13 cellular contexts compared by ENCODE assay signal in genomic region chr19:40341601-40342482, GRCh38. TPM values are rescaled to one million over a fixed set of nuclear protein-coding genes. Genes with fewer than 3 reads are reported as not detected.
DNase-seq lines count a peak whose midpoint lies in the region; ATAC-seq and TF ChIP-seq lines count a peak whose summit lies in the region.
"Had no signal": no experiment of that assay in that cellular context is flagged by ENCODE, and none has a peak within 500 bp of the region (broad histone marks: within the 10 kb centered on the region; RNA-seq: fewer than 3 reads in every experiment).

No MANE protein-coding gene starts in this region.

- WGBS in GM23248 (ENCODE audit: low coverage in 1 of 2, low lambda C conversion rate in 2 of 2, missing lambda C conversion rate in 2 of 2), 2 experiments, result 25 to 35% methylated on average over 9 of the region's 9 CpGs
- 79% methylated on average over 9 of the region's 9 CpGs for WGBS in smooth muscle cell (ENCODE audit: low lambda C conversion rate)

- H3K4me1 ChIP-seq in GM23248 (ENCODE audit: insufficient read depth) (peaks cover 9% of the 10 kb centered on the region; the same call in 1 of the 2 replicates), smooth muscle cell (ENCODE audit: low read depth) (no peaks in the 10 kb centered on the region)

- TF ChIP-seq CTCF in smooth muscle cell (IDR thresholded peaks at IDR 0.05; ENCODE audit: borderline replicate concordance, insufficient read depth, poor library complexity, severe bottlenecking), result no peak

- peaks cover 14% of the 10 kb centered on the region; the same call in 1 of the 2 replicates for H3F3A ChIP-seq in GM23248 (ENCODE audit: insufficient read depth)
- no peaks in the 10 kb centered on the region for H3F3A ChIP-seq in smooth muscle cell (ENCODE audit: low read depth)

- H3K27ac ChIP-seq in GM23248 (peak overlapping the region; percentile 75), smooth muscle cell (ENCODE audit: low read depth) (peak overlapping the region; percentile 47)

- in situ Hi-C loops in GM23248 (cut with MboI), result no loop called here

- ATAC-seq in central memory CD8-positive, alpha-beta T cell (replicated peaks; ENCODE audit: extremely low read depth, poor library complexity, severe bottlenecking), result no peak
- no peak for ATAC-seq in HG03442 (IDR thresholded peaks at IDR 0.05; ENCODE audit: unreplicated experiment)

- H3K36me3 Mint-ChIP-seq in central memory CD8-positive, alpha-beta T cell (ENCODE audit: insufficient read depth), result peaks cover 10% of the 10 kb centered on the region

- H3K4me2 ChIP-seq in GM23248 (ENCODE audit: unreplicated experiment) (peak overlapping the region; percentile 32), smooth muscle cell (no peak overlapping the region)
- H3K4me2 ChIP-seq: SK-N-SH had no signal

- H3K4me3 ChIP-seq in GM23248 (no peak overlapping the region), smooth muscle cell (no peak overlapping the region)

- H3K4me1 Mint-ChIP-seq in central memory CD8-positive, alpha-beta T cell, result peaks cover 19% of the 10 kb centered on the region

- H3K9me3 ChIP-seq in GM23248 (ENCODE audit: low read depth), result no peaks in the 10 kb centered on the region
- H3K9me3 ChIP-seq in smooth muscle cell (replicated peaks; ENCODE audit: low read depth), result no peaks in the 10 kb centered on the region
- H3K9me3 ChIP-seq: SK-N-SH had no signal

- no peaks in the 10 kb centered on the region for H3K9me2 ChIP-seq in GM23248 (ENCODE audit: insufficient read depth)
- H3K9me2 ChIP-seq: SK-N-SH had no signal

- peaks cover 89% of the 10 kb centered on the region for H3K79me2 ChIP-seq in GM23248 (ENCODE audit: insufficient read depth)
- peaks cover 54% of the 10 kb centered on the region for H3K79me2 ChIP-seq in smooth muscle cell (ENCODE audit: low read depth)

- H3K27ac Mint-ChIP-seq in central memory CD8-positive, alpha-beta T cell (ENCODE audit: low read depth), result peak overlapping the region; percentile 62
- H3K27ac Mint-ChIP-seq: activated naive CD4-positive, alpha-beta T cell treated with anti-CD3 and anti-CD28 coated beads, Interleukin-2, amount 50 U/mL, for 24 hours had no signal

- H3K27me3 Mint-ChIP-seq in central memory CD8-positive, alpha-beta T cell, result no peaks in the 10 kb centered on the region
- H3K27me3 Mint-ChIP-seq: activated naive CD4-positive, alpha-beta T cell treated with anti-CD3 and anti-CD28 coated beads, Interleukin-2, amount 50 U/mL, for 24 hours; CD4-positive, CD25-positive, alpha-beta regulatory T cell had no signal

- H3K27me3 ChIP-seq in GM23248 (replicated peaks; ENCODE audit: insufficient read depth), result no peaks in the 10 kb centered on the region
- H3K27me3 ChIP-seq in smooth muscle cell (ENCODE audit: low read depth), result no peaks in the 10 kb centered on the region

- peak; percentile 57 for DNase-seq in GM23248
- no peak for DNase-seq in central memory CD8-positive, alpha-beta T cell (ENCODE audit: low spot score in 2 of 2)
- peak; percentile 83 for DNase-seq in islet precursor cell
- no peak for DNase-seq in smooth muscle cell (lab: John Stamatoyannopoulos, UW; ENCODE audit: unreplicated experiment)
- no peak for DNase-seq in LoVo (ENCODE audit: low spot score)
- no peak for DNase-seq in central memory CD4-positive, alpha-beta T cell
- DNase-seq in activated effector memory CD4-positive, alpha-beta T cell treated with anti-CD3 and anti-CD28 coated beads, Interleukin-2, amount 50 U/mL, for 16 hours, result no peak
- DNase-seq: activated CD4-positive, alpha-beta T cell treated with anti-CD3 and anti-CD28 coated beads, Interleukin-2, amount 50 U/mL, for 1 hour; CD4-positive, CD25-positive, alpha-beta regulatory T cell; NCI-H526; SK-N-SH had no signal

- H3K9ac ChIP-seq in GM23248 (peak overlapping the region; percentile 64), smooth muscle cell (ENCODE audit: low read depth) (no peak overlapping the region)
- H3K9ac ChIP-seq: SK-N-SH had no signal

- H4K20me1 ChIP-seq in GM23248 (ENCODE audit: insufficient read depth), result no peaks in the 10 kb centered on the region
- H4K20me1 ChIP-seq in smooth muscle cell (ENCODE audit: low read depth), result peaks cover 13% of the 10 kb centered on the region

- H3K9me3 Mint-ChIP-seq in central memory CD8-positive, alpha-beta T cell, result no peaks in the 10 kb centered on the region
- H3K9me3 Mint-ChIP-seq: activated naive CD4-positive, alpha-beta T cell treated with anti-CD3 and anti-CD28 coated beads, Interleukin-2, amount 50 U/mL, for 24 hours; CD4-positive, CD25-positive, alpha-beta regulatory T cell had no signal

- H2AFZ ChIP-seq in GM23248, result peak overlapping the region; percentile 51
- H2AFZ ChIP-seq in smooth muscle cell (ENCODE audit: low read depth), result no peak overlapping the region

- H3K4me3 Mint-ChIP-seq in central memory CD8-positive, alpha-beta T cell, result no peak overlapping the region
- H3K4me3 Mint-ChIP-seq: activated naive CD4-positive, alpha-beta T cell treated with anti-CD3 and anti-CD28 coated beads, Interleukin-2, amount 50 U/mL, for 24 hours had no signal

- H3K36me3 ChIP-seq in GM23248 (ENCODE audit: low read depth), result peaks cover 11% of the 10 kb centered on the region; the same call in 1 of the 2 replicates
- H3K36me3 ChIP-seq in smooth muscle cell (ENCODE audit: low read depth), result peaks cover 6% of the 10 kb centered on the region

RNA-seq across cellular contexts. Expression of gene C19orf47, which starts 6.4 kb away (rescaled TPM):
- 6.2 and 13.2 TPM in 2 replicates for total RNA-seq in GM23248 (2014; rRNA removed; shearing (Covaris generic))
- polyA plus RNA-seq in GM23248 (2016; fragmentation: Nextera tagmentation; extraction: Ambion mirVana), result 10.9 and 11.2 TPM in 2 replicates
- 6.3 and 7.6 TPM in 2 replicates for total RNA-seq in smooth muscle cell
- polyA plus RNA-seq in smooth muscle cell, result 7.8 and 9.3 TPM in 2 replicates

RNA-seq across cellular contexts. Expression of gene PLD3, which starts 6.7 kb away (rescaled TPM):
- total RNA-seq in GM23248 (2014; rRNA removed; shearing (Covaris generic)), result 483 and 536 TPM in 2 replicates
- polyA plus RNA-seq in GM23248 (2016; fragmentation: Nextera tagmentation; extraction: Ambion mirVana) (361 and 373 TPM in 2 replicates), smooth muscle cell (880 and 1,023 TPM in 2 replicates)
- total RNA-seq in smooth muscle cell, result 716 and 737 TPM in 2 replicates

RNA-seq across cellular contexts. Expression of gene HIPK4, which starts 48.1 kb away (rescaled TPM):
- 0.43 TPM in 1 of 2 replicates, not detected in the other for total RNA-seq in GM23248 (2014; rRNA removed; shearing (Covaris generic))
- polyA plus RNA-seq in GM23248 (2016; fragmentation: Nextera tagmentation; extraction: Ambion mirVana) (0.08 and 0.19 TPM in 2 replicates), smooth muscle cell (0.32 and 0.39 TPM in 2 replicates)
- total RNA-seq in smooth muscle cell, result not detected in 2 replicates
- total RNA-seq: CD4-positive, CD25-positive, alpha-beta regulatory T cell had no signal
- polyA plus RNA-seq: CD4-positive, CD25-positive, alpha-beta regulatory T cell had no signal

RNA-seq across cellular contexts. Expression of gene AKT2, which starts 56.7 kb away (rescaled TPM):
- total RNA-seq in GM23248 (2014; rRNA removed; shearing (Covaris generic)), result 123 and 145 TPM in 2 replicates
- polyA plus RNA-seq in GM23248 (2016; fragmentation: Nextera tagmentation; extraction: Ambion mirVana) (41.5 and 42.5 TPM in 2 replicates), smooth muscle cell (26.6 and 39.1 TPM in 2 replicates)
- 54.9 and 62.6 TPM in 2 replicates for total RNA-seq in smooth muscle cell

Comparison
In these comparisons a context has a peak if more than half of its experiments do, and no peak if none do; other contexts are left out.
1. DNase-seq: peak in GM23248 (single experiment) and islet precursor cell (single experiment); none in central memory CD8-positive, alpha-beta T cell (0 of 2), smooth muscle cell (single experiment), LoVo (single experiment), central memory CD4-positive, alpha-beta T cell (single experiment) and activated effector memory CD4-positive, alpha-beta T cell treated with anti-CD3 and anti-CD28 coated beads, Interleukin-2, amount 50 U/mL, for 16 hours (single experiment).